In genomic region chr7:22344655-22345054, GRCh38 we compare ENCODE assay signal across 16 cellular contexts. TPM values are rescaled to one million over a fixed set of nuclear protein-coding genes. Genes with fewer than 3 reads are reported as not detected.
DNase-seq lines count a peak whose midpoint lies in the region; ATAC-seq and TF ChIP-seq lines count a peak whose summit lies in the region.
"Had no signal": no experiment of that assay in that cellular context is flagged by ENCODE, and none has a peak within 500 bp of the region (broad histone marks: within the 10 kb centered on the region; RNA-seq: fewer than 3 reads in every experiment).

No MANE protein-coding gene starts in this region.

- no TSS peak for BruUV-seq in PC-3 (replicated peaks; lab: Mats Ljungman, UMichigan)

- peaks cover 7% of the 10 kb centered on the region for H3K27me3 Mint-ChIP-seq in stimulated activated naive CD8-positive, alpha-beta T cell treated with anti-CD3 and anti-CD28 coated beads, Interleukin-15, amount 100 ng/mL, for 72 hours

- CTCF ChIA-PET in PC-3 (lab: Charles Lee) = no interaction called here

- H3K9ac ChIP-seq in PC-3 (ENCODE audit: low read length) = no peak overlapping the region
- H3K9ac ChIP-seq: BLaER1 treated with 17β-estradiol and CSF1 and Interleukin-3, amounts not matched to agents 10 nM and 100 nM had no signal

- H3K4me1 ChIP-seq in thymus (ENCODE audit: control insufficient read depth, insufficient read depth, low read length) (peaks cover 5% of the 10 kb centered on the region), PC-3 (ENCODE audit: insufficient read depth, low read length) (peaks cover 19% of the 10 kb centered on the region)

- no peaks in the 10 kb centered on the region for H3K9me2 ChIP-seq in PC-3 (replicated peaks; ENCODE audit: low read length)

- H3K9me3 ChIP-seq in thymus (ENCODE audit: control insufficient read depth) (peaks cover 2% of the 10 kb centered on the region), PC-3 (ENCODE audit: low read length) (no peaks in the 10 kb centered on the region)

- H4K20me1 ChIP-seq in PC-3 (ENCODE audit: low read length) = no peaks in the 10 kb centered on the region
- H4K20me1 ChIP-seq: BLaER1 treated with 17β-estradiol and CSF1 and Interleukin-3, amounts not matched to agents 10 nM and 100 nM had no signal

- peaks cover 31% of the 10 kb centered on the region for H3K79me2 ChIP-seq in PC-3 (ENCODE audit: low read length)

- DNase-seq in stimulated activated naive CD8-positive, alpha-beta T cell treated with anti-CD3 and anti-CD28 coated beads, Interleukin-15, amount 100 ng/mL, for 72 hours = no peak
- no peak for DNase-seq in stimulated activated naive CD8-positive, alpha-beta T cell treated with anti-CD3 and anti-CD28 coated beads, Interleukin-15, Interleukin-2, amounts not matched to agents 100 U/mL and 50 U/mL, for 24 hours
- DNase-seq in caudate nucleus (lab: John Stamatoyannopoulos, UW) = no peak
- DNase-seq in PC-3 = no peak
- DNase-seq in effector CD8-positive, alpha-beta T cell (lab: John Stamatoyannopoulos, UW) = no peak
- DNase-seq: 8988T; AML-193; CD4-positive, CD25-positive, alpha-beta regulatory T cell; IMR-90; KBM-7 had no signal

- peak overlapping the region; percentile 69 for H3K27ac ChIP-seq in caudate nucleus (ENCODE audit: low read depth, low read length)
- peak overlapping the region; percentile 5 for H3K27ac ChIP-seq in thymus (ENCODE audit: low read depth)
- H3K27ac ChIP-seq in PC-3 (ENCODE audit: low read length) = no peak overlapping the region
- H3K27ac ChIP-seq: BLaER1 treated with 17β-estradiol and CSF1 and Interleukin-3, amounts not matched to agents 10 nM and 100 nM had no signal

- H3K4me3 ChIP-seq in thymus (ENCODE audit: low read length) = no peak overlapping the region
- H3K4me3 ChIP-seq in PC-3 (ENCODE audit: low read length) = no peak overlapping the region
- H3K4me3 ChIP-seq: BLaER1 treated with 17β-estradiol and CSF1 and Interleukin-3, amounts not matched to agents 10 nM and 100 nM; GM23338 had no signal

- H3K27ac Mint-ChIP-seq in stimulated activated naive CD8-positive, alpha-beta T cell treated with anti-CD3 and anti-CD28 coated beads, Interleukin-15, amount 100 ng/mL, for 72 hours = no peak overlapping the region
- H3K27ac Mint-ChIP-seq: CD4-positive, CD25-positive, alpha-beta regulatory T cell; GM23338 had no signal

- H3F3A ChIP-seq in PC-3 (ENCODE audit: low read length, unreplicated experiment) = peaks cover 4% of the 10 kb centered on the region

- TF ChIP-seq CTCF in PC-3 (conservative IDR thresholded peaks at IDR 0.05; ENCODE audit: low read depth, low read length) = no peak

- no peak overlapping the region for H2AFZ ChIP-seq in PC-3 (ENCODE audit: low read length)
- H2AFZ ChIP-seq: GM23338 had no signal

- WGBS in thymus = 98% methylated on average over 3 of the region's 3 CpGs

- H3K27me3 ChIP-seq in thymus (ENCODE audit: control insufficient read depth, insufficient read depth) (no peaks in the 10 kb centered on the region), PC-3 (ENCODE audit: low read length) (no peaks in the 10 kb centered on the region)
- H3K27me3 ChIP-seq: BLaER1 treated with 17β-estradiol and CSF1 and Interleukin-3, amounts not matched to agents 10 nM and 100 nM had no signal

- no peak overlapping the region for H3K4me3 Mint-ChIP-seq in stimulated activated naive CD8-positive, alpha-beta T cell treated with anti-CD3 and anti-CD28 coated beads, Interleukin-15, amount 100 ng/mL, for 72 hours
- H3K4me3 Mint-ChIP-seq: CD4-positive, CD25-positive, alpha-beta regulatory T cell; GM23338 had no signal

- POLR2A ChIA-PET in PC-3 (lab: Charles Lee; ENCODE audit: unreplicated experiment) = interaction anchor here (0.5 kb wide), 1 partner anchor 73 kb away, joined by 3 read pairs; no protein-coding TSS in a partner anchor

- H3K4me1 Mint-ChIP-seq in stimulated activated naive CD8-positive, alpha-beta T cell treated with anti-CD3 and anti-CD28 coated beads, Interleukin-15, amount 100 ng/mL, for 72 hours = no peaks in the 10 kb centered on the region
- H3K4me1 Mint-ChIP-seq: CD4-positive, CD25-positive, alpha-beta regulatory T cell had no signal

- H3K36me3 ChIP-seq in thymus (ENCODE audit: control insufficient read depth, insufficient read depth) (peaks cover 3% of the 10 kb centered on the region), PC-3 (ENCODE audit: low read depth, low read length) (no peaks in the 10 kb centered on the region)

- intact Hi-C loops in PC-3 (cut with micrococcal nuclease) = no loop called here

- peak; percentile 5 for ATAC-seq in stimulated activated naive CD8-positive, alpha-beta T cell treated with anti-CD3 and anti-CD28 coated beads, Interleukin-15, amount 100 ng/mL, for 72 hours
- ATAC-seq in stimulated activated naive CD8-positive, alpha-beta T cell treated with anti-CD3 and anti-CD28 coated beads, Interleukin-15, Interleukin-2, amounts not matched to agents 100 U/mL and 50 U/mL, for 24 hours = no peak
- peak; percentile 33 for ATAC-seq in HG02798 (IDR thresholded peaks at IDR 0.05; ENCODE audit: poor library complexity, unreplicated experiment)
- no peak for ATAC-seq in HG02981 (IDR thresholded peaks at IDR 0.05; ENCODE audit: unreplicated experiment)
- ATAC-seq in PC-3 = no peak
- ATAC-seq: GM23338, HCT116 had no signal

- H3K4me2 ChIP-seq in PC-3 (ENCODE audit: low read length) = no peak overlapping the region
- H3K4me2 ChIP-seq: BLaER1 treated with 17β-estradiol and CSF1 and Interleukin-3, amounts not matched to agents 10 nM and 100 nM; GM23338 had no signal

- H3K9me3 Mint-ChIP-seq in stimulated activated naive CD8-positive, alpha-beta T cell treated with anti-CD3 and anti-CD28 coated beads, Interleukin-15, amount 100 ng/mL, for 72 hours = no peaks in the 10 kb centered on the region

RNA-seq across cellular contexts. Expression of gene RAPGEF5, which starts 12.3 kb away (rescaled TPM):
- 6.1 TPM for polyA plus RNA-seq in thymus
- 5.6 and 10.8 TPM in 2 replicates for total RNA-seq in PC-3 (2014; rRNA removed)
- total RNA-seq: CD4-positive, CD25-positive, alpha-beta regulatory T cell had no signal
- polyA plus RNA-seq: CD4-positive, CD25-positive, alpha-beta regulatory T cell had no signal

Comparison
In these comparisons a context has a peak if more than half of its experiments do, and no peak if none do; other contexts are left out.
1. ATAC-seq: peak in stimulated activated naive CD8-positive, alpha-beta T cell treated with anti-CD3 and anti-CD28 coated beads, Interleukin-15, amount 100 ng/mL, for 72 hours (single experiment) and HG02798 (single experiment); none in stimulated activated naive CD8-positive, alpha-beta T cell treated with anti-CD3 and anti-CD28 coated beads, Interleukin-15, Interleukin-2, amounts not matched to agents 100 U/mL and 50 U/mL, for 24 hours (single experiment), HG02981 (single experiment) and PC-3 (single experiment).